ENCODE assay signal across 1 cellular context in genomic region chr17:45332989-45333701, GRCh38.
TF ChIP-seq lines count a peak whose summit lies in the region.

No MANE protein-coding gene starts in this region.

TF ChIP-seq in GM12878, 131 proteins besides CTCF, POLR2A, EP300 and RAD21 (continued from another document and continues in another):
- no peak for TF ChIP-seq ZBTB11 (CRISPR knock-in tag; IDR thresholded peaks at IDR 0.05)
- TF ChIP-seq RAD51 (IDR thresholded peaks at IDR 0.05): no peak
- no peak for TF ChIP-seq SIN3A (IDR thresholded peaks at IDR 0.05; ENCODE audit: low read depth, low read length)
- peak; percentile 96 for TF ChIP-seq IKZF1 (conservative IDR thresholded peaks at IDR 0.05)
- TF ChIP-seq BCL11A (IDR thresholded peaks at IDR 0.05; ENCODE audit: low read depth, low read length): peak; percentile 60; the same call in 1 of the 2 replicates
- no peak for TF ChIP-seq TCF3 (IDR thresholded peaks at IDR 0.05; ENCODE audit: borderline replicate concordance, insufficient read depth, low read depth, low read length)
- TF ChIP-seq ZNF217 (IDR thresholded peaks at IDR 0.05): no peak
- TF ChIP-seq TCF7 (IDR thresholded peaks at IDR 0.05; ENCODE audit: borderline replicate concordance): no peak
- TF ChIP-seq RBBP5 (conservative IDR thresholded peaks at IDR 0.05): no peak
- peak; percentile 46 for TF ChIP-seq SP1 (IDR thresholded peaks at IDR 0.05; ENCODE audit: low read depth, low read length)
- TF ChIP-seq NR2C2 (IDR thresholded peaks at IDR 0.05; ENCODE audit: borderline replicate concordance, control insufficient read depth, insufficient read length, low read depth): no peak
- TF ChIP-seq ETV6 (conservative IDR thresholded peaks at IDR 0.05 in 1 of 2, IDR thresholded peaks at IDR 0.05 in 1 of 2; ENCODE audit: borderline replicate concordance in 1 of 2, low read depth in 1 of 2): peak in 1 of 2 experiments; percentile 22; a peak in 1 of 4 replicates
- TF ChIP-seq BACH1 (IDR thresholded peaks at IDR 0.05; ENCODE audit: borderline replicate concordance): no peak
- peak; percentile 69; the same call in 1 of the 2 replicates for TF ChIP-seq TCF12 (IDR thresholded peaks at IDR 0.05; ENCODE audit: low read depth, low read length)
- TF ChIP-seq MTA2 (IDR thresholded peaks at IDR 0.05; ENCODE audit: low read depth): peak; percentile 74
- no peak for TF ChIP-seq CBX3 (IDR thresholded peaks at IDR 0.05; ENCODE audit: borderline replicate concordance, low read depth)
- no peak for TF ChIP-seq POLR2AphosphoS2 (IDR thresholded peaks at IDR 0.05; ENCODE audit: low read depth, low read length)
- no peak; the same call in 1 of the 2 replicates for TF ChIP-seq SMC3 (IDR thresholded peaks at IDR 0.05; ENCODE audit: borderline replicate concordance, low read length)
- TF ChIP-seq EZH2 (IDR thresholded peaks at IDR 0.05; ENCODE audit: borderline replicate concordance, control insufficient read depth, low read depth, low read length): no peak
- no peak for TF ChIP-seq KDM1A (IDR thresholded peaks at IDR 0.05; ENCODE audit: borderline replicate concordance)
- TF ChIP-seq ATF7 (IDR thresholded peaks at IDR 0.05; ENCODE audit: low read depth): peak; percentile 38; the same call in 1 of the 2 replicates
- 0 out of 2 replicates have a peak, but pooled peaks have one; percentile 13 for TF ChIP-seq NR2C1 (IDR thresholded peaks at IDR 0.05)
- no peak for TF ChIP-seq BRCA1 (IDR thresholded peaks at IDR 0.05; ENCODE audit: low read depth, low read length)
- TF ChIP-seq CBX5 (IDR thresholded peaks at IDR 0.05; ENCODE audit: low read depth): no peak
- peak; percentile 26; the same call in 1 of the 2 replicates for TF ChIP-seq NBN (IDR thresholded peaks at IDR 0.05)
- no peak for TF ChIP-seq ZBTB4 (CRISPR knock-in tag; IDR thresholded peaks at IDR 0.05)
- no peak for TF ChIP-seq HCFC1 (IDR thresholded peaks at IDR 0.05; ENCODE audit: low read length)
- TF ChIP-seq STAT1 (conservative IDR thresholded peaks at IDR 0.05): no peak
- no peak for TF ChIP-seq CEBPZ (IDR thresholded peaks at IDR 0.05; ENCODE audit: low read depth, low read length)
- no peak for TF ChIP-seq JUNB (IDR thresholded peaks at IDR 0.05)
- TF ChIP-seq SREBF2 (IDR thresholded peaks at IDR 0.05; ENCODE audit: low read length): no peak
- TF ChIP-seq NR2F1 (conservative IDR thresholded peaks at IDR 0.05): peak; percentile 88
- TF ChIP-seq NKRF (conservative IDR thresholded peaks at IDR 0.05): no peak
- peak; percentile 43; the same call in 1 of the 3 replicates for TF ChIP-seq POU2F2 (IDR thresholded peaks at IDR 0.05; ENCODE audit: borderline replicate concordance, low read depth, low read length)
- TF ChIP-seq YY1 (IDR thresholded peaks at IDR 0.05; ENCODE audit: low read depth, low read length): 0 out of 2 replicates have a peak, but pooled peaks have one; percentile 4
- TF ChIP-seq IRF4 (IDR thresholded peaks at IDR 0.05; ENCODE audit: low read depth, low read length): no peak
- TF ChIP-seq SRF (IDR thresholded peaks at IDR 0.05; ENCODE audit: low read depth in 2 of 2, low read length in 2 of 2): no peak
- no peak for TF ChIP-seq KAT2A (conservative IDR thresholded peaks at IDR 0.05; ENCODE audit: control insufficient read depth, low read depth, low read length)
- TF ChIP-seq HSF1 (IDR thresholded peaks at IDR 0.05; ENCODE audit: low read depth, low read length): no peak
- no peak for TF ChIP-seq GABPA (IDR thresholded peaks at IDR 0.05; ENCODE audit: low read depth)
- no peak for TF ChIP-seq SMAD1 (IDR thresholded peaks at IDR 0.05; ENCODE audit: low read depth, partially characterized antibody)
- TF ChIP-seq ELK1 (IDR thresholded peaks at IDR 0.05; ENCODE audit: low read depth, low read length): no peak
- no peak for TF ChIP-seq MAX (IDR thresholded peaks at IDR 0.05; ENCODE audit: low read depth, low read length)
- no peak for TF ChIP-seq ZNF687 (IDR thresholded peaks at IDR 0.05)
